ENCODE assay signal across 18 cellular contexts in genomic region chr13:46015374-46015773, GRCh38. TPM values are rescaled to one million over a fixed set of nuclear protein-coding genes. Genes with fewer than 3 reads are reported as not detected.
DNase-seq lines count a peak whose midpoint lies in the region; ATAC-seq and TF ChIP-seq lines count a peak whose summit lies in the region.
"Had no signal": no experiment of that assay in that cellular context is flagged by ENCODE, and none has a peak within 500 bp of the region (broad histone marks: within the 10 kb centered on the region; RNA-seq: fewer than 3 reads in every experiment).

No MANE protein-coding gene starts in this region.

- H3K4me1 Mint-ChIP-seq in T-helper 17 cell = peaks cover 15% of the 10 kb centered on the region

- H3K4me1 ChIP-seq in lower lobe of right lung = no peaks in the 10 kb centered on the region

- H3K4me3 ChIP-seq in lower lobe of right lung = no peak overlapping the region
- H3K4me3 ChIP-seq: GM23248 had no signal

- no peaks in the 10 kb centered on the region for H3K9me3 ChIP-seq in T-helper 17 cell (ENCODE audit: control insufficient read depth, low read length, poor library complexity, severe bottlenecking)
- no peaks in the 10 kb centered on the region for H3K9me3 ChIP-seq in lower lobe of right lung

- peaks cover 74% of the 10 kb centered on the region for H3K36me3 ChIP-seq in lower lobe of right lung

- no peak for TF ChIP-seq CTCF in lower lobe of right lung (IDR thresholded peaks at IDR 0.05)

- H3K27me3 ChIP-seq in lower lobe of right lung (ENCODE audit: low read depth) = no peaks in the 10 kb centered on the region

- ATAC-seq in T-helper 17 cell (no peak), lower lobe of right lung (peak; percentile 24 to 37), GM21737 (IDR thresholded peaks at IDR 0.05; ENCODE audit: unreplicated experiment) (no peak), HG02885 (IDR thresholded peaks at IDR 0.05; ENCODE audit: poor library complexity, unreplicated experiment) (no peak), HG03571 (IDR thresholded peaks at IDR 0.05; ENCODE audit: unreplicated experiment) (no peak)
- ATAC-seq: HCT116 had no signal

- DNase-seq in CD1c-positive myeloid dendritic cell (ENCODE audit: extremely low spot score) (peak; percentile 23), MV-4-11 (lab: John Stamatoyannopoulos, UW) (peak; percentile 92), T-helper 17 cell (no peak), lower lobe of right lung (no peak), 8988T (no peak)
- DNase-seq: C1 segment of cervical spinal cord, DMS53, GM23248, KG1, NCI-H1105, NCI-H1694, NCI-H2227 treated with DMSO at 0.1 percent for 48 hours, NCI-H524 treated with DMSO at 0.1 percent for 48 hours, SHP77 treated with DMSO at 0.1 percent for 48 hours had no signal

- no peak overlapping the region for H3K27ac ChIP-seq in lower lobe of right lung
- H3K27ac ChIP-seq: GM23248 had no signal

- intact Hi-C loops in lower lobe of right lung (cut with DNase I) = no loop called here

- peaks cover 19% of the 10 kb centered on the region for H3K36me3 Mint-ChIP-seq in T-helper 17 cell (ENCODE audit: low read depth)

- no peak overlapping the region for H3K4me3 Mint-ChIP-seq in T-helper 17 cell

- H3K27me3 Mint-ChIP-seq in T-helper 17 cell = no peaks in the 10 kb centered on the region

- peak overlapping the region; percentile 67 for H3K27ac Mint-ChIP-seq in T-helper 17 cell

RNA-seq across cellular contexts. Expression of gene ZC3H13, which starts 37.2 kb away (rescaled TPM):
- total RNA-seq in T-helper 17 cell (10 to 100 TPM; 46.5 to 48.6 TPM), lower lobe of right lung (52.0 TPM)

Comparison
In these comparisons a context has a peak if more than half of its experiments do, and no peak if none do; other contexts are left out.
1. DNase-seq: peak in CD1c-positive myeloid dendritic cell (single experiment) and MV-4-11 (single experiment); none in T-helper 17 cell (0 of 3), lower lobe of right lung (single experiment) and 8988T (single experiment).
2. ATAC-seq: peak in lower lobe of right lung (2 of 2); none in T-helper 17 cell (single experiment), GM21737 (single experiment), HG02885 (single experiment) and HG03571 (single experiment).